ENCODE assay signal across 13 cellular contexts in the genomic region with DNA sequence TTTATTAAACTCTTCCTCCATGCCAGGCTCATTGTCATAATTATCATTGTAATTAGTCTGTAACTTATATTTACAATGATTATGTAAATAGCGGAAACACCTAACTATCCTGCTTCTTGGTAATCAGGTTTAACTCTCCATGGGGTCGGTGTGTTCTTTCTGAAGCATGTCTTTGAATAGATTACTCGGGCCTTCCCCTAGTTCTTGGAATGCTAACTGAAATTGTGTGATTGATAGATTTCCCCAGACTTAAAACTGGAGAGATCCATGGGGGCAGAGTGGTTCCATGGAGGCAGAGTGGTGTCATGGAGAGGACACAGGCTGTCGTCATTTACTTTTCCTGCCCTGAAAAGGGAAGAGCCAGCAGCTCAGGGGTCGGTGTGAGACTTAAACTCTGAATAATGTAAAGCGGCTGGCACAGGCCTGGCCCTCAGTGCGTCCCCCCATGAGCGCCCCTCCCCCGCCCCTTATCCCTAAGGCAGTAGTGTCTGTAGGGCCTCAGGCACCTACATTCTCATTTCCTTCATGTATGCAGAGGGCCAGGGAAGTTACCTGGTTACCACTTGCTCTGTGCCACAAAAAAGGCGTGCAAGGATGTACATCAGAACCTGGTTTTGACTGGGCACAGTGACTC.
DNase-seq lines count a peak whose midpoint lies in the region; ATAC-seq and TF ChIP-seq lines count a peak whose summit lies in the region.
"Had no signal": no experiment of that assay in that cellular context is flagged by ENCODE, and none has a peak within 500 bp of the region (broad histone marks: within the 10 kb centered on the region; RNA-seq: fewer than 3 reads in every experiment).

No MANE protein-coding gene starts in this region.

- H3K4me2 ChIP-seq in GM23338: no peak overlapping the region
- H3K4me2 ChIP-seq: BLaER1 had no signal

- intact Hi-C loops in spleen (cut with DNase I; ENCODE audit: low total_unique reads): no loop called here

- no peaks in the 10 kb centered on the region; the same call in 2 of the 3 replicates for H3K36me3 Mint-ChIP-seq in GM23338 (ENCODE audit: low read depth)
- no peaks in the 10 kb centered on the region for H3K36me3 Mint-ChIP-seq in endodermal cell (ENCODE audit: low read depth)

- no peak overlapping the region for H3K4me3 ChIP-seq in GM23338
- H3K4me3 ChIP-seq in endodermal cell (ENCODE audit: low read length): no peak overlapping the region
- H3K4me3 ChIP-seq in spleen: no peak overlapping the region
- H3K4me3 ChIP-seq: BLaER1 had no signal

- H3K9me3 ChIP-seq in endodermal cell (ENCODE audit: control insufficient read depth, low read length): no peaks in the 10 kb centered on the region
- no peaks in the 10 kb centered on the region for H3K9me3 ChIP-seq in spleen
- H3K9me3 ChIP-seq: BLaER1 had no signal

- H3K9me3 Mint-ChIP-seq in GM23338 (no peaks in the 10 kb centered on the region), endodermal cell (no peaks in the 10 kb centered on the region)

- WGBS in endodermal cell (ENCODE audit: insufficient coverage in 1 of 2, insufficient read length in 1 of 2), 2 experiments: 54 to 63% methylated on average over 10 of the region's 10 CpGs
- 89 to 93% (median 90%) methylated on average over 10 of the region's 10 CpGs for WGBS in spleen, 5 donors

- no peaks in the 10 kb centered on the region for H3K36me3 ChIP-seq in GM23338 (ENCODE audit: insufficient read depth)
- no peaks in the 10 kb centered on the region for H3K36me3 ChIP-seq in endodermal cell (ENCODE audit: control insufficient read depth, insufficient read depth, low read length)
- H3K36me3 ChIP-seq in spleen: no peaks in the 10 kb centered on the region
- H3K36me3 ChIP-seq: BLaER1 had no signal

- H3K4me1 Mint-ChIP-seq in GM23338: peaks cover 63% of the 10 kb centered on the region
- peaks cover 54% of the 10 kb centered on the region for H3K4me1 Mint-ChIP-seq in endodermal cell

- DNase-seq in GM23338 (ENCODE audit: low spot score): peak; percentile 45
- DNase-seq in NCI-H69 (lab: John Stamatoyannopoulos, UW): peak; percentile 63
- DNase-seq in endodermal cell: peak; percentile 71
- peak; percentile 15 for DNase-seq in spleen
- DNase-seq in activated gamma-delta T cell treated with Interleukin-2 at 50 U/mL for 16 hours: no peak
- DNase-seq in glomerular visceral epithelial cell (ENCODE audit: extremely low spot score): no peak
- DNase-seq: 8988T, AML-193, DMS153, DMS79 treated with DMSO at 0.1 percent for 48 hours, EL had no signal

- H3K9ac ChIP-seq in endodermal cell (ENCODE audit: extremely low read depth, low read length, poor library complexity, severe bottlenecking): no peak overlapping the region
- H3K9ac ChIP-seq: BLaER1 had no signal

- TF ChIP-seq CTCF in GM23338 (conservative IDR thresholded peaks at IDR 0.05; ENCODE audit: low read depth in 2 of 2) (no peak), endodermal cell (conservative IDR thresholded peaks at IDR 0.05) (no peak), spleen (IDR thresholded peaks at IDR 0.05 in 8 of 11, conservative IDR thresholded peaks at IDR 0.05 in 3 of 11) (no peak)

- ATAC-seq in GM23338: peak; percentile 52
- no peak for ATAC-seq in HG02623 (IDR thresholded peaks at IDR 0.05; ENCODE audit: unreplicated experiment)

- TF ChIP-seq POLR2A in spleen (IDR thresholded peaks at IDR 0.05): no peak

- H3K4me3 Mint-ChIP-seq in GM23338 (no peak overlapping the region), endodermal cell (no peak overlapping the region)

- H3K4me1 ChIP-seq in GM23338 (ENCODE audit: insufficient read depth) (peaks cover 49% of the 10 kb centered on the region), endodermal cell (ENCODE audit: control insufficient read depth, insufficient read depth, low read length) (peaks cover 19% of the 10 kb centered on the region), spleen (no peaks in the 10 kb centered on the region)
- H3K4me1 ChIP-seq: BLaER1 had no signal

- H3K27ac ChIP-seq in GM23338 (ENCODE audit: low read depth): no peak overlapping the region
- peak overlapping the region; percentile 27 for H3K27ac ChIP-seq in endodermal cell (ENCODE audit: low read depth, low read length)
- no peak overlapping the region for H3K27ac ChIP-seq in spleen
- H3K27ac ChIP-seq: BLaER1 had no signal

- H3K27ac Mint-ChIP-seq in GM23338 (peak overlapping the region; percentile 89), endodermal cell (peak overlapping the region; percentile 64)

- H3K9me2 ChIP-seq in GM23338 (ENCODE audit: insufficient read depth): no peaks in the 10 kb centered on the region

- H3K27me3 ChIP-seq in GM23338 (ENCODE audit: insufficient read depth) (no peaks in the 10 kb centered on the region), endodermal cell (ENCODE audit: control insufficient read depth, insufficient read depth, low read length, poor library complexity, severe bottlenecking) (no peaks in the 10 kb centered on the region), spleen (replicated peaks in 1 of 7) (no peaks in the 10 kb centered on the region)
- H3K27me3 ChIP-seq: BLaER1 had no signal

- H3K79me2 ChIP-seq in GM23338 (replicated peaks; ENCODE audit: insufficient read depth): no peaks in the 10 kb centered on the region

- no peaks in the 10 kb centered on the region for H4K20me1 ChIP-seq in GM23338 (replicated peaks; ENCODE audit: insufficient read depth)
- H4K20me1 ChIP-seq: BLaER1 had no signal

- no peaks in the 10 kb centered on the region for H3F3A ChIP-seq in GM23338 (replicated peaks; ENCODE audit: low read depth)

- H3K27me3 Mint-ChIP-seq in GM23338 (ENCODE audit: insufficient read depth, low read depth, poor library complexity) (peaks cover 8% of the 10 kb centered on the region), endodermal cell (ENCODE audit: insufficient read depth) (no peaks in the 10 kb centered on the region)

- H2AFZ ChIP-seq in GM23338: no peak overlapping the region

TF ChIP-seq in GM23338, 12 proteins besides CTCF, POLR2A, EP300 and RAD21 (continues in another document):
- no peak for TF ChIP-seq POLR2AphosphoS5 (IDR thresholded peaks at IDR 0.05; ENCODE audit: low read depth)
- no peak for TF ChIP-seq ZNF331 (CRISPR knock-in tag; IDR thresholded peaks at IDR 0.05; ENCODE audit: low read depth)
- TF ChIP-seq EZH2phosphoT487 (IDR thresholded peaks at IDR 0.05; ENCODE audit: unreplicated experiment): no peak
- no peak for TF ChIP-seq CREB1 (CRISPR knock-in tag; IDR thresholded peaks at IDR 0.05; ENCODE audit: low read depth)
- TF ChIP-seq, protein P1, sequence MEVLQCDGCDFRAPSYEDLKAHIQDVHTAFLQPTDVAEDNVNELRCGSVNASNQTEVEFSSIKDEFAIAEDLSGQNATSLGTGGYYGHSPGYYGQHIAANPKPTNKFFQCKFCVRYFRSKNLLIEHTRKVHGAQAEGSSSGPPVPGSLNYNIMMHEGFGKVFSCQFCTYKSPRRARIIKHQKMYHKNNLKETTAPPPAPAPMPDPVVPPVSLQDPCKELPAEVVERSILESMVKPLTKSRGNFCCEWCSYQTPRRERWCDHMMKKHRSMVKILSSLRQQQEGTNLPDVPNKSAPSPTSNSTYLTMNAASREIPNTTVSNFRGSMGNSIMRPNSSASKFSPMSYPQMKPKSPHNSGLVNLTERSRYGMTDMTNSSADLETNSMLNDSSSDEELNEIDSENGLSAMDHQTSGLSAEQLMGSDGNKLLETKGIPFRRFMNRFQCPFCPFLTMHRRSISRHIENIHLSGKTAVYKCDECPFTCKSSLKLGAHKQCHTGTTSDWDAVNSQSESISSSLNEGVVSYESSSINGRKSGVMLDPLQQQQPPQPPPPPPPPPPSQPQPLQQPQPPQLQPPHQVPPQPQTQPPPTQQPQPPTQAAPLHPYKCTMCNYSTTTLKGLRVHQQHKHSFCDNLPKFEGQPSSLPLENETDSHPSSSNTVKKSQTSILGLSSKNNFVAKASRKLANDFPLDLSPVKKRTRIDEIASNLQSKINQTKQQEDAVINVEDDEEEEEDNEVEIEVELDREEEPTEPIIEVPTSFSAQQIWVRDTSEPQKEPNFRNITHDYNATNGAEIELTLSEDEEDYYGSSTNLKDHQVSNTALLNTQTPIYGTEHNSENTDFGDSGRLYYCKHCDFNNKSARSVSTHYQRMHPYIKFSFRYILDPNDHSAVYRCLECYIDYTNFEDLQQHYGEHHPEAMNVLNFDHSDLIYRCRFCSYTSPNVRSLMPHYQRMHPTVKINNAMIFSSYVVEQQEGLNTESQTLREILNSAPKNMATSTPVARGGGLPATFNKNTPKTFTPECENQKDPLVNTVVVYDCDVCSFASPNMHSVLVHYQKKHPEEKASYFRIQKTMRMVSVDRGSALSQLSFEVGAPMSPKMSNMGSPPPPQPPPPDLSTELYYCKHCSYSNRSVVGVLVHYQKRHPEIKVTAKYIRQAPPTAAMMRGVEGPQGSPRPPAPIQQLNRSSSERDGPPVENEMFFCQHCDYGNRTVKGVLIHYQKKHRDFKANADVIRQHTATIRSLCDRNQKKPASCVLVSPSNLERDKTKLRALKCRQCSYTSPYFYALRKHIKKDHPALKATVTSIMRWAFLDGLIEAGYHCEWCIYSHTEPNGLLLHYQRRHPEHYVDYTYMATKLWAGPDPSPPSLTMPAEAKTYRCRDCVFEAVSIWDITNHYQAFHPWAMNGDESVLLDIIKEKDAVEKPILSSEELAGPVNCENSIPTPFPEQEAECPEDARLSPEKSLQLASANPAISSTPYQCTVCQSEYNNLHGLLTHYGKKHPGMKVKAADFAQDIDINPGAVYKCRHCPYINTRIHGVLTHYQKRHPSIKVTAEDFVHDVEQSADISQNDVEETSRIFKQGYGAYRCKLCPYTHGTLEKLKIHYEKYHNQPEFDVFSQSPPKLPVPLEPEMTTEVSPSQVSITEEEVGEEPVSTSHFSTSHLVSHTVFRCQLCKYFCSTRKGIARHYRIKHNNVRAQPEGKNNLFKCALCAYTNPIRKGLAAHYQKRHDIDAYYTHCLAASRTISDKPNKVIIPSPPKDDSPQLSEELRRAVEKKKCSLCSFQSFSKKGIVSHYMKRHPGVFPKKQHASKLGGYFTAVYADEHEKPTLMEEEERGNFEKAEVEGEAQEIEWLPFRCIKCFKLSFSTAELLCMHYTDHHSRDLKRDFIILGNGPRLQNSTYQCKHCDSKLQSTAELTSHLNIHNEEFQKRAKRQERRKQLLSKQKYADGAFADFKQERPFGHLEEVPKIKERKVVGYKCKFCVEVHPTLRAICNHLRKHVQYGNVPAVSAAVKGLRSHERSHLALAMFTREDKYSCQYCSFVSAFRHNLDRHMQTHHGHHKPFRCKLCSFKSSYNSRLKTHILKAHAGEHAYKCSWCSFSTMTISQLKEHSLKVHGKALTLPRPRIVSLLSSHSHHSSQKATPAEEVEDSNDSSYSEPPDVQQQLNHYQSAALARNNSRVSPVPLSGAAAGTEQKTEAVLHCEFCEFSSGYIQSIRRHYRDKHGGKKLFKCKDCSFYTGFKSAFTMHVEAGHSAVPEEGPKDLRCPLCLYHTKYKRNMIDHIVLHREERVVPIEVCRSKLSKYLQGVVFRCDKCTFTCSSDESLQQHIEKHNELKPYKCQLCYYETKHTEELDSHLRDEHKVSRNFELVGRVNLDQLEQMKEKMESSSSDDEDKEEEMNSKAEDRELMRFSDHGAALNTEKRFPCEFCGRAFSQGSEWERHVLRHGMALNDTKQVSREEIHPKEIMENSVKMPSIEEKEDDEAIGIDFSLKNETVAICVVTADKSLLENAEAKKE (CRISPR knock-in tag; IDR thresholded peaks at IDR 0.05): no peak
- TF ChIP-seq STAT1 (IDR thresholded peaks at IDR 0.05; ENCODE audit: unreplicated experiment): no peak
- no peak for TF ChIP-seq ZNF114 (CRISPR knock-in tag; IDR thresholded peaks at IDR 0.05)

Comparison
In these comparisons a context has a peak if more than half of its experiments do, and no peak if none do; other contexts are left out.
1. DNase-seq: peak in GM23338 (single experiment), NCI-H69 (single experiment), endodermal cell (single experiment) and spleen (single experiment); none in activated gamma-delta T cell treated with Interleukin-2 at 50 U/mL for 16 hours (single experiment) and glomerular visceral epithelial cell (single experiment).